11 cellular contexts compared by ENCODE assay signal in the genomic region with DNA sequence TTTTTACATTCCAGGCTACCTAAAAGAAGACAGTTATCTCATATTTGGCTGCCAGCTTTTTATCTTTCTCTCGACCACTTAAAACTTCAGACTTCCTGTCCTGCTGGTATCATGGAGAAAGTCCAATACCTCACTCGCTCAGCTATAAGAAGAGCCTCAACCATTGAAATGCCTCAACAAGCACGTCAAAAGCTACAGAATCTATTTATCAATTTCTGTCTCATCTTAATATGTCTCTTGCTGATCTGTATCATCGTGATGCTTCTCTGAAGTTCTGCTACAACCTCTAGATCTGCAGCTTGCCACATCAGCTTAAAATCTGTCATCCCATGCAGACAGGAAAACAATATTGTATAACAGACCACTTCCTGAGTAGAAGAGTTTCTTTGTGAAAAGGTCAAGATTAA. TPM values are rescaled to one million over a fixed set of nuclear protein-coding genes. Genes with fewer than 3 reads are reported as not detected.
A peak's percentile ranks its signal among the peaks of the same experiment; 100 is the strongest.
DNase-seq lines count a peak whose midpoint lies in the region; ATAC-seq lines count a peak whose summit lies in the region.
"Had no signal": no experiment of that assay in that cellular context is flagged by ENCODE, and none has a peak within 500 bp of the region (broad histone marks: within the 10 kb centered on the region; RNA-seq: fewer than 3 reads in every experiment).

No MANE protein-coding gene starts in this region.

- no peaks in the 10 kb centered on the region for H3K27me3 Mint-ChIP-seq in activated naive CD4-positive, alpha-beta T cell treated with anti-CD3 and anti-CD28 coated beads for 36 hours (ENCODE audit: low read depth)
- no peaks in the 10 kb centered on the region for H3K27me3 Mint-ChIP-seq in activated naive CD8-positive, alpha-beta T cell treated with anti-CD3 and anti-CD28 coated beads, Interleukin-2, amount 10 ng/mL, durations not matched to agents 7 days and 5 days
- no peaks in the 10 kb centered on the region for H3K27me3 Mint-ChIP-seq in stimulated activated naive CD8-positive, alpha-beta T cell treated with anti-CD3 and anti-CD28 coated beads, Interleukin-15, Interleukin-2, amounts not matched to agents 100 ng/mL and 50 ng/mL, for 24 hours

- peaks cover 9% of the 10 kb centered on the region for H3K36me3 Mint-ChIP-seq in activated naive CD4-positive, alpha-beta T cell treated with anti-CD3 and anti-CD28 coated beads for 36 hours (ENCODE audit: low read depth)
- H3K36me3 Mint-ChIP-seq in activated naive CD8-positive, alpha-beta T cell treated with anti-CD3 and anti-CD28 coated beads, Interleukin-2, amount 10 ng/mL, durations not matched to agents 7 days and 5 days: peaks cover 36% of the 10 kb centered on the region
- H3K36me3 Mint-ChIP-seq in stimulated activated naive CD8-positive, alpha-beta T cell treated with anti-CD3 and anti-CD28 coated beads, Interleukin-15, Interleukin-2, amounts not matched to agents 100 ng/mL and 50 ng/mL, for 24 hours (ENCODE audit: low read depth): peaks cover 45% of the 10 kb centered on the region

- intact Hi-C loops in activated naive CD4-positive, alpha-beta T cell treated with anti-CD3 and anti-CD28 coated beads for 36 hours (cut with micrococcal nuclease): no loop called here

- POLR2A ChIA-PET in activated naive CD8-positive, alpha-beta T cell treated with anti-CD3 and anti-CD28 coated beads, Interleukin-2, amount 10 ng/mL, durations not matched to agents 7 days and 5 days (lab: Charles Lee): interaction anchor here (0.7 kb wide), 2 partner anchors 18 to 337 kb away, joined by 3 to 6 read pairs; no protein-coding TSS in a partner anchor

- no peaks in the 10 kb centered on the region for H3K9me3 Mint-ChIP-seq in activated naive CD4-positive, alpha-beta T cell treated with anti-CD3 and anti-CD28 coated beads for 36 hours
- H3K9me3 Mint-ChIP-seq in activated naive CD8-positive, alpha-beta T cell treated with anti-CD3 and anti-CD28 coated beads, Interleukin-2, amount 10 ng/mL, durations not matched to agents 7 days and 5 days: no peaks in the 10 kb centered on the region
- no peaks in the 10 kb centered on the region for H3K9me3 Mint-ChIP-seq in stimulated activated naive CD8-positive, alpha-beta T cell treated with anti-CD3 and anti-CD28 coated beads, Interleukin-15, Interleukin-2, amounts not matched to agents 100 ng/mL and 50 ng/mL, for 24 hours

- peak overlapping the region; percentile 36 for H3K4me3 Mint-ChIP-seq in activated naive CD4-positive, alpha-beta T cell treated with anti-CD3 and anti-CD28 coated beads for 36 hours
- H3K4me3 Mint-ChIP-seq in activated naive CD8-positive, alpha-beta T cell treated with anti-CD3 and anti-CD28 coated beads, Interleukin-2, amount 10 ng/mL, durations not matched to agents 7 days and 5 days: peak overlapping the region; percentile 87
- peak overlapping the region; percentile 67 for H3K4me3 Mint-ChIP-seq in stimulated activated naive CD8-positive, alpha-beta T cell treated with anti-CD3 and anti-CD28 coated beads, Interleukin-15, Interleukin-2, amounts not matched to agents 100 ng/mL and 50 ng/mL, for 24 hours

- CTCF ChIA-PET in activated naive CD4-positive, alpha-beta T cell treated with anti-CD3 and anti-CD28 coated beads for 36 hours (lab: Charles Lee): interaction anchor here (1.7 kb wide), 1 partner anchor 242 kb away, joined by 9 read pairs; no protein-coding TSS in a partner anchor

- H3K27ac Mint-ChIP-seq in activated naive CD4-positive, alpha-beta T cell treated with anti-CD3 and anti-CD28 coated beads for 36 hours: peak overlapping the region; percentile 89
- H3K27ac Mint-ChIP-seq in activated naive CD8-positive, alpha-beta T cell treated with anti-CD3 and anti-CD28 coated beads, Interleukin-2, amount 10 ng/mL, durations not matched to agents 7 days and 5 days: peak overlapping the region; percentile 96
- peak overlapping the region; percentile 90 for H3K27ac Mint-ChIP-seq in stimulated activated naive CD8-positive, alpha-beta T cell treated with anti-CD3 and anti-CD28 coated beads, Interleukin-15, Interleukin-2, amounts not matched to agents 100 ng/mL and 50 ng/mL, for 24 hours

- peaks cover 36% of the 10 kb centered on the region for H3K4me1 Mint-ChIP-seq in activated naive CD4-positive, alpha-beta T cell treated with anti-CD3 and anti-CD28 coated beads for 36 hours (ENCODE audit: low read depth)
- H3K4me1 Mint-ChIP-seq in activated naive CD8-positive, alpha-beta T cell treated with anti-CD3 and anti-CD28 coated beads, Interleukin-2, amount 10 ng/mL, durations not matched to agents 7 days and 5 days: peaks cover 28% of the 10 kb centered on the region
- peaks cover 34% of the 10 kb centered on the region for H3K4me1 Mint-ChIP-seq in stimulated activated naive CD8-positive, alpha-beta T cell treated with anti-CD3 and anti-CD28 coated beads, Interleukin-15, Interleukin-2, amounts not matched to agents 100 ng/mL and 50 ng/mL, for 24 hours (ENCODE audit: low read depth)

- peak; percentile 66 for ATAC-seq in HG03175 (IDR thresholded peaks at IDR 0.05; ENCODE audit: unreplicated experiment)
- ATAC-seq in activated naive CD8-positive, alpha-beta T cell treated with anti-CD3 and anti-CD28 coated beads, Interleukin-2, amount 10 ng/mL, durations not matched to agents 7 days and 5 days (ENCODE audit: low read depth): peak; percentile 96

- DNase-seq in activated naive CD4-positive, alpha-beta T cell treated with anti-CD3 and anti-CD28 coated beads for 36 hours: peak; percentile 24
- DNase-seq in activated naive CD4-positive, alpha-beta T cell treated with Interleukin-2 at 50 U/mL for 16 hours: no peak
- DNase-seq in activated naive CD8-positive, alpha-beta T cell treated with anti-CD3 and anti-CD28 coated beads, Interleukin-2, amount 10 ng/mL, durations not matched to agents 7 days and 5 days: no peak
- no peak for DNase-seq in cerebellum (ENCODE audit: low spot score)
- no peak for DNase-seq in NCI-H146 treated with DMSO at 0.1 percent for 48 hours (lab: John Stamatoyannopoulos, UW; ENCODE audit: unreplicated experiment)
- no peak for DNase-seq in NCI-H2227 (lab: John Stamatoyannopoulos, UW; ENCODE audit: unreplicated experiment)
- DNase-seq: BE2C, NCI-H510A had no signal

RNA-seq across cellular contexts. Expression of a gene that starts 10.7 kb away (rescaled TPM):
- total RNA-seq in activated naive CD4-positive, alpha-beta T cell treated with anti-CD3 and anti-CD28 coated beads for 36 hours: not detected
- not detected for total RNA-seq in activated naive CD8-positive, alpha-beta T cell treated with anti-CD3 and anti-CD28 coated beads, Interleukin-2, amount 10 ng/mL, durations not matched to agents 7 days and 5 days
- 0.45 TPM for total RNA-seq in cerebellum
- total RNA-seq: H1 had no signal

Comparison
In these comparisons a context has a peak if more than half of its experiments do, and no peak if none do; other contexts are left out.
1. H3K4me3 Mint-ChIP-seq: peak in every context shown above with its lines; median percentile 87 in activated naive CD8-positive, alpha-beta T cell treated with anti-CD3 and anti-CD28 coated beads, Interleukin-2, amount 10 ng/mL, durations not matched to agents 7 days and 5 days; 67 in stimulated activated naive CD8-positive, alpha-beta T cell treated with anti-CD3 and anti-CD28 coated beads, Interleukin-15, Interleukin-2, amounts not matched to agents 100 ng/mL and 50 ng/mL, for 24 hours; 36 in activated naive CD4-positive, alpha-beta T cell treated with anti-CD3 and anti-CD28 coated beads for 36 hours.